32 cellular contexts compared by ENCODE assay signal in the genomic region with DNA sequence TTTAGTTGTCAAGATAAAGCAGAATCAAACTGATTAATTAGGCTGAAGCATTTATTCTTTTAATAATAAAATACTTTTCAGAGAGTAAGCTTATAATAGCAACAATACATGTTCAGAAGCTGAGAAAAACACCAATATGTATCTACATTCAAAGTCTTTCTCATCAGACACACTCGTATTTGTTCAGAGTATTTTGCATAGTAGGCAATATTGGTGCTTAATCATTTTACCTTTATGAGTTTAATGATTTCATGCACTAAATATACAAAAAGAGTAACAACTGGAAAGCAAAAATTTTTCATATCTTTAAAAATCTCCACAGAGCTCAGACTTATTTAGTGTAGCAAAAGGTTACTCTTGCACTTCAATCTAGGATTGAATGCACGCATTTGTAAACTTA.
"Had no signal": no experiment of that assay in that cellular context is flagged by ENCODE, and none has a peak within 500 bp of the region (broad histone marks: within the 10 kb centered on the region; RNA-seq: fewer than 3 reads in every experiment).

No MANE protein-coding gene starts in this region.

- H3K4me1 ChIP-seq: adrenal gland, ascending aorta, body of pancreas, breast epithelium had no signal

- H3K27ac ChIP-seq: adrenal gland, ascending aorta, body of pancreas, brain microvascular endothelial cell, breast epithelium, cardiac muscle cell had no signal

- H3K4me3 ChIP-seq: adrenal gland, ascending aorta, body of pancreas, breast epithelium, cardiac muscle cell had no signal

- ATAC-seq: activated naive CD4-positive, alpha-beta T cell treated with anti-CD3 and anti-CD28 coated beads, Interleukin-2, amount 50 U/mL, for 72 hours; activated naive CD8-positive, alpha-beta T cell treated with anti-CD3 and anti-CD28 coated beads, Interleukin-2, amount 50 U/mL, for 24 hours; activated T-cell treated with anti-CD3 and anti-CD28 coated beads, Interleukin-2, amount 50 U/mL, for 4 hours; activated T-cell treated with anti-CD3 and anti-CD28 coated beads, Interleukin-2, amount 50 U/mL, for 72 hours; activated T-helper 17 cell treated with anti-CD3 and anti-CD28 coated beads, Interleukin-2, amount 50 U/mL, for 72 hours; body of pancreas had no signal

- H3K36me3 ChIP-seq: adrenal gland, brain microvascular endothelial cell, breast epithelium, cardiac muscle cell had no signal

- H3K27me3 ChIP-seq: adrenal gland, ascending aorta, body of pancreas, brain microvascular endothelial cell, breast epithelium, cardiac muscle cell had no signal

- FAIRE-seq: astrocyte, bronchial epithelial cell had no signal

- H3K9me3 ChIP-seq: adrenal gland, ascending aorta, body of pancreas, breast epithelium had no signal

- DNase-seq: activated effector memory CD4-positive, alpha-beta T cell treated with anti-CD3 and anti-CD28 coated beads, Interleukin-2, amount 50 U/mL, for 16 hours; activated effector memory CD4-positive, alpha-beta T cell treated with Interleukin-2 at 50 U/mL for 16 hours; activated gamma-delta T cell; activated gamma-delta T cell treated with Interleukin-2 at 50 U/mL for 16 hours; activated naive CD4-positive, alpha-beta T cell; activated naive CD4-positive, alpha-beta T cell treated with anti-CD3 and anti-CD28 coated beads for 36 hours; activated naive CD4-positive, alpha-beta T cell treated with anti-CD3 and anti-CD28 coated beads, Interleukin-2, amount 10 ng/mL, durations not matched to agents 7 days and 5 days; activated naive CD4-positive, alpha-beta T cell treated with anti-CD3 and anti-CD28 coated beads, Interleukin-2, amount 50 U/mL, for 16 hours; activated naive CD8-positive, alpha-beta T cell treated with anti-CD3 and anti-CD28 coated beads for 36 hours; activated naive CD8-positive, alpha-beta T cell treated with anti-CD3 and anti-CD28 coated beads, Interleukin-2, amount 10 ng/mL, durations not matched to agents 7 days and 5 days; activated naive CD8-positive, alpha-beta T cell treated with anti-CD3 and anti-CD28 coated beads, Interleukin-2, amount 50 U/mL, for 24 hours; activated T-cell treated with anti-CD3 and anti-CD28 coated beads, Interleukin-2, amount 50 U/mL, for 24 hours; activated T-cell treated with anti-CD3 and anti-CD28 coated beads, Interleukin-2, amount 50 U/mL, for 4 hours; activated T-cell treated with anti-CD3 and anti-CD28 coated beads, Interleukin-2, amount 50 U/mL, for 48 hours; activated T-cell treated with anti-CD3 and anti-CD28 coated beads, Interleukin-2, amount 50 U/mL, for 72 hours; adrenal gland; amniotic stem cell; amygdala; anterior cingulate cortex; aorta; body of pancreas; brain microvascular endothelial cell; caudate nucleus; central memory CD4-positive, alpha-beta T cell; cerebellar nuclear complex had no signal
